8 cellular contexts compared by ENCODE assay signal in the genomic region with DNA sequence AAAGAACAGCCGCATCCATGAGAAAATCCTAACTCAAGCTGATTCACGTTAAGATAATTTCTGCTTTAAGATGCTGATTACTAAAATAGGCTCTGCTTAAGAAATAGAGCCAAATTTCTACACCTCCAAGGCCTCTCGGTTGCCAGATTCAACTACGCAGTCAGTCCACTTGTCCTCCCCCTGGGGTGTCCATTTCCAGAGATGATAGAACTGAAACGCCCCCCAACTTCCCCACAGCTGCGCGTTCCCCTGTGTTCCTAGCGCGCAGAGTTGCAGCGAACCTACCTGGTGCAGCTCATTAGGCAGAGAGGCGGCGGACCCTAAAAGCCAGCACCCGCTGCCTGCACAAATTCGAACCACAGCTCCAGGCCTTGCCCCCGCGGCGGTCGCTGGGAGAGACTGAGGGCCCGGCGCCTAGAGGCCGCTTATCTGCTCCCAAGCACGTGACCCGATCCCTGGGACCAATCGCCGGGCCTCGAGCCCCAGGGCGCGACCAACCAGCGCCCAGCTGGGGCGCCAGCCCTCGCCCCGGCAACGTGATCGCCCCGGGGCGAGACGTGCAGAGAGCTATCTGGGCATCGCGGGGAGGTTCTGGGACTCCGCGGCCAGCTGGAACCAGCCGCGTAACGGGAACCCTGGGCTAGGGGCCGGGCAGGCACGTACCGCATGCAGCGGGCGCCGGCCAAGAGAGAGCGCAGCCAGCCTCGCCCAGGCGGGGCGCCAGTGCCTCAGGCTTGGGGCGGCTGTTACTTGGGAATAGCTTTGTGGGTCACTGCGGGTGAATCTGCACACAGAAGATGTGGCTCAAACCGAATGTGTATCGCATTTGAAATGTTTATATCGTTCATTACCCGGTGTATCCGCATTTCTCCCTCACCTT. TPM values are rescaled to one million over a fixed set of nuclear protein-coding genes. Genes with fewer than 3 reads are reported as not detected.
A peak's percentile ranks its signal among the peaks of the same experiment; 100 is the strongest.
DNase-seq lines count a peak whose midpoint lies in the region; ATAC-seq, FAIRE-seq and TF ChIP-seq lines count a peak whose summit lies in the region.

Gene PPP1R3C (minus strand): TSS at position 401 of the 880 bp plus-strand sequence. CDS start 102 bp downstream, at position 299.

- BruUV-seq in endothelial cell of umbilical vein (replicated peaks; lab: Mats Ljungman, UMichigan): TSS peak; percentile 75

- no peaks in the 10 kb centered on the region for H3K9me1 ChIP-seq in endothelial cell of umbilical vein (replicated peaks; ENCODE audit: control insufficient read depth, extremely low read depth, insufficient read depth, low read length)

- ATAC-seq in HG02852 (IDR thresholded peaks at IDR 0.05; ENCODE audit: unreplicated experiment): peak; percentile 51
- ATAC-seq in HG02870 (IDR thresholded peaks at IDR 0.05; ENCODE audit: unreplicated experiment): no peak

- H3K27ac ChIP-seq in endothelial cell of umbilical vein (ENCODE audit: insufficient read depth, low read depth, low read length): no peak within 1 kb of the TSS

- peaks cover 13% of the 10 kb centered on the region for H3K4me1 ChIP-seq in endothelial cell of umbilical vein (ENCODE audit: control insufficient read depth, extremely low read depth, insufficient read depth, low read length)

- peak; percentile 6 to 37 for TF ChIP-seq CTCF in endothelial cell of umbilical vein (IDR thresholded peaks at IDR 0.05; ENCODE audit: extremely low read depth in 1 of 2, insufficient read depth in 1 of 2, low read depth in 1 of 2, low read length in 2 of 2)

- peak within 1 kb of the TSS; percentile 92 for H3K4me2 ChIP-seq in endothelial cell of umbilical vein (ENCODE audit: insufficient read depth, low read length)

- POLR2A ChIA-PET in endothelial cell of umbilical vein (lab: Charles Lee): interaction anchor here (0.6 to 1.6 kb wide), 4 partner anchors 28 to 336 kb away, joined by 3 to 9 read pairs (median 4); partner anchors contain the start of gene BTAF1

- DNase-seq in GM12892 (ENCODE audit: insufficient read length) (peak; percentile 18), NCI-H2196 treated with DMSO at 0.1 percent for 48 hours (lab: John Stamatoyannopoulos, UW; ENCODE audit: unreplicated experiment) (peak; percentile 66), endothelial cell of umbilical vein (ENCODE audit: low read depth, low spot score) (peak; percentile 84), lung microvascular endothelial cell (ENCODE audit: low read depth in 2 of 2) (peak; percentile 55 to 90)
- DNase-seq in activated CD8-positive, alpha-beta memory T cell treated with anti-CD3 and anti-CD28 coated beads, Interleukin-2, amount 50 U/mL, for 4 hours: peak; percentile 29
- DNase-seq in stimulated activated CD4-positive, alpha-beta T cell treated with anti-CD3 and anti-CD28 coated beads, TNF-alpha, amount 100 ng/mL, for 4 hours (ENCODE audit: low read depth in 3 of 3): peak in 2 of 3 experiments; percentile 16 to 22

- dilution Hi-C loops in endothelial cell of umbilical vein (cut with MboI; ENCODE audit: extremely low pct_ligation_motif_present, low sequenced_read_pairs): no loop called here

- peak within 1 kb of the TSS; percentile 69 for H2AFZ ChIP-seq in endothelial cell of umbilical vein (ENCODE audit: low read depth, low read length)

- peak within 1 kb of the TSS; percentile 4 to 54 (median 51) for H3K4me3 ChIP-seq in endothelial cell of umbilical vein (replicated peaks in 1 of 3; ENCODE audit: insufficient read depth in 1 of 3, low read depth in 1 of 3, low read length in 3 of 3)

- no peaks in the 10 kb centered on the region for H3K9me3 ChIP-seq in endothelial cell of umbilical vein (replicated peaks; ENCODE audit: control insufficient read depth, insufficient read depth, low read length)

- CTCF ChIA-PET in endothelial cell of umbilical vein (lab: Charles Lee): interaction anchor here (0.7 to 7.4 kb wide), 20 partner anchors 11 to 335 kb away, joined by 3 to 226 read pairs (median 8); no protein-coding TSS in a partner anchor

- H3K9ac ChIP-seq in endothelial cell of umbilical vein (replicated peaks; ENCODE audit: extremely low read depth, insufficient read depth, low read length): peak within 1 kb of the TSS; percentile 24

- no peaks in the 10 kb centered on the region for H3K79me2 ChIP-seq in endothelial cell of umbilical vein (ENCODE audit: control insufficient read depth, insufficient read depth, low read length)

- H3K36me3 ChIP-seq in endothelial cell of umbilical vein (ENCODE audit: control insufficient read depth in 2 of 2, extremely low read depth in 1 of 2, insufficient read depth in 2 of 2, low read length in 2 of 2): peaks cover 0 to 9% of the 10 kb centered on the region in 2 experiments

- TF ChIP-seq POLR2A in GM12892 (IDR thresholded peaks at IDR 0.05; ENCODE audit: low read depth, low read length): no peak
- TF ChIP-seq POLR2A in endothelial cell of umbilical vein (IDR thresholded peaks at IDR 0.05; ENCODE audit: low read depth, low read length): peak; percentile 71

- H3K27me3 ChIP-seq in endothelial cell of umbilical vein (ENCODE audit: control insufficient read depth in 2 of 2, insufficient read depth in 2 of 2, low read length in 2 of 2): peaks cover 2 to 3% of the 10 kb centered on the region in 2 experiments

- no peaks in the 10 kb centered on the region for H4K20me1 ChIP-seq in endothelial cell of umbilical vein (replicated peaks; ENCODE audit: control insufficient read depth, extremely low read depth, insufficient read depth, low read length)

- intact Hi-C loops in endothelial cell of umbilical vein (cut with micrococcal nuclease): loop anchor here (1.0 to 2.0 kb wide), 2 partner anchors 42 to 224 kb away; no protein-coding TSS in a partner anchor

- FAIRE-seq in GM12892 (lab: Jason Lieb, UNC) (no peak), endothelial cell of umbilical vein (lab: Jason Lieb, UNC) (peak; percentile 78)

TF ChIP-seq in endothelial cell of umbilical vein, 7 proteins besides CTCF, POLR2A, EP300 and RAD21:
- TF ChIP-seq POLR2AphosphoS5 (IDR thresholded peaks at IDR 0.05; ENCODE audit: insufficient read depth, low read depth, low read length): peak; percentile 44
- TF ChIP-seq JUN (IDR thresholded peaks at IDR 0.05; ENCODE audit: borderline replicate concordance, insufficient read depth, insufficient read length, low read depth): no peak
- TF ChIP-seq FOS (IDR thresholded peaks at IDR 0.05; ENCODE audit: borderline replicate concordance, insufficient read depth, low read length): no peak
- no peak for TF ChIP-seq GATA2 (IDR thresholded peaks at IDR 0.05; ENCODE audit: insufficient read depth, insufficient read length, low read depth, low read length)
- no peak for TF ChIP-seq EZH2 (IDR thresholded peaks at IDR 0.05; ENCODE audit: borderline replicate concordance, low read depth, low read length, severe bottlenecking)
- TF ChIP-seq, protein P1, sequence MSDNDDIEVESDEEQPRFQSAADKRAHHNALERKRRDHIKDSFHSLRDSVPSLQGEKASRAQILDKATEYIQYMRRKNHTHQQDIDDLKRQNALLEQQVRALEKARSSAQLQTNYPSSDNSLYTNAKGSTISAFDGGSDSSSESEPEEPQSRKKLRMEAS (IDR thresholded peaks at IDR 0.05; ENCODE audit: insufficient read depth, insufficient read length): peak; percentile 78
- TF ChIP-seq MYC (IDR thresholded peaks at IDR 0.05; ENCODE audit: low read depth, low read length): no peak
TF ChIP-seq in endothelial cell of umbilical vein: peak in this region for 2.

RNA-seq across cellular contexts. Expression of gene PPP1R3C, which starts in this region (rescaled TPM):
- polyA plus RNA-seq in GM12892 (2012; ENCODE audit: missing spikeins): not detected
- total RNA-seq in endothelial cell of umbilical vein (0.74 and 1.6 TPM in 2 replicates), lung microvascular endothelial cell (0.20 and 0.44 TPM in 2 replicates)
- 2.0 TPM in 2 replicates for polyA plus RNA-seq in endothelial cell of umbilical vein
- 1.4 and 2.1 TPM in 2 replicates for polyA plus RNA-seq in endothelial cell of umbilical vein (2011; cell fraction: cytosol; rRNA removed)
- polyA plus RNA-seq in endothelial cell of umbilical vein (2011; cell fraction: nucleus; rRNA removed): 1.1 and 2.0 TPM in 2 replicates
- 4.7 and 10.1 TPM in 2 replicates for polyA plus RNA-seq in endothelial cell of umbilical vein (2012)
- 6.1 and 7.6 TPM in 2 replicates for polyA minus RNA-seq in endothelial cell of umbilical vein
- polyA minus RNA-seq in endothelial cell of umbilical vein (2011; cell fraction: cytosol; rRNA and poly(A)+ RNA removed): 8.5 TPM
- 2.8 and 2.9 TPM in 2 replicates for polyA minus RNA-seq in endothelial cell of umbilical vein (2011; cell fraction: nucleus; rRNA and poly(A)+ RNA removed)

Comparison
In these comparisons a context has a peak if more than half of its experiments do, and no peak if none do; other contexts are left out.
1. Peak in DNase-seq in lung microvascular endothelial cell; RNA of the gene not detected or under 1 TPM.
2. DNase-seq: peak in every context shown above with its lines; median percentile 84 in endothelial cell of umbilical vein; 72 in lung microvascular endothelial cell; 66 in NCI-H2196 treated with DMSO at 0.1 percent for 48 hours; 29 in activated CD8-positive, alpha-beta memory T cell treated with anti-CD3 and anti-CD28 coated beads, Interleukin-2, amount 50 U/mL, for 4 hours; 19 in stimulated activated CD4-positive, alpha-beta T cell treated with anti-CD3 and anti-CD28 coated beads, TNF-alpha, amount 100 ng/mL, for 4 hours; 18 in GM12892.